8 cellular contexts compared by ENCODE assay signal in genomic region chrX:134171661-134172587, GRCh38.
DNase-seq lines count a peak whose midpoint lies in the region; ATAC-seq and TF ChIP-seq lines count a peak whose summit lies in the region.

No MANE protein-coding gene starts in this region.

- peaks cover 4% of the 10 kb centered on the region for H3K9me3 Mint-ChIP-seq in neural crest cell

- H3K9ac ChIP-seq in HUES48 (ENCODE audit: low read depth, low read length), result peak overlapping the region; percentile 99

- peaks cover 33% of the 10 kb centered on the region for H3K4me1 ChIP-seq in HUES48 (ENCODE audit: control insufficient read depth, insufficient read depth, low read length)
- H3K4me1 ChIP-seq in upper lobe of right lung, result no peaks in the 10 kb centered on the region

- H3K27ac ChIP-seq in HUES48 (ENCODE audit: low read depth, low read length) (peak overlapping the region; percentile 97), upper lobe of right lung (no peak overlapping the region)

- H3K36me3 Mint-ChIP-seq in neural crest cell (ENCODE audit: low read depth), result peaks cover 33% of the 10 kb centered on the region

- peak overlapping the region; percentile 97 for H3K4me3 ChIP-seq in HUES48 (ENCODE audit: low read depth, low read length)
- H3K4me3 ChIP-seq in fibroblast of pulmonary artery (replicated peaks; ENCODE audit: low read depth, low read length), result peak overlapping the region; percentile 41
- peak overlapping the region; percentile 55 for H3K4me3 ChIP-seq in upper lobe of right lung

- peaks cover 7% of the 10 kb centered on the region for H3K27me3 Mint-ChIP-seq in neural crest cell (ENCODE audit: low read depth)

- H3K9me3 ChIP-seq in HUES48 (ENCODE audit: control insufficient read depth, insufficient read depth, low read length) (no peaks in the 10 kb centered on the region), upper lobe of right lung (no peaks in the 10 kb centered on the region)

- peaks cover 49% of the 10 kb centered on the region for H3K4me1 Mint-ChIP-seq in neural crest cell

- peak; percentile 32 for DNase-seq in activated CD8-positive, alpha-beta memory T cell treated with anti-CD3 and anti-CD28 coated beads, Interleukin-2, amount 50 U/mL, for 4 hours
- DNase-seq in fibroblast of pulmonary artery (ENCODE audit: low read depth) (peak; percentile 7), neural crest cell (ENCODE audit: low read depth, low spot score) (peak; percentile 37), upper lobe of right lung (peak; percentile 61)

- peak overlapping the region; percentile 93 for H3K27ac Mint-ChIP-seq in neural crest cell (ENCODE audit: unreplicated experiment)

- H3K27me3 ChIP-seq in HUES48 (ENCODE audit: control insufficient read depth, insufficient read depth, low read length) (0 out of 2 replicates have a peak, but pooled peaks cover 3% of the 10 kb centered on the region), upper lobe of right lung (peaks cover 7% of the 10 kb centered on the region)

- TF ChIP-seq CTCF in fibroblast of pulmonary artery (IDR thresholded peaks at IDR 0.05; ENCODE audit: low read length, missing control alignments), result no peak
- TF ChIP-seq CTCF in neural crest cell (conservative IDR thresholded peaks at IDR 0.05), result no peak
- no peak for TF ChIP-seq CTCF in upper lobe of right lung (IDR thresholded peaks at IDR 0.05)

- H3K4me3 Mint-ChIP-seq in neural crest cell, result peak overlapping the region; percentile 92

- H3K36me3 ChIP-seq in HUES48 (ENCODE audit: control insufficient read depth, insufficient read depth, low read length) (peaks cover 42% of the 10 kb centered on the region), upper lobe of right lung (no peaks in the 10 kb centered on the region)

- intact Hi-C loops in upper lobe of right lung (cut with DNase I), result no loop called here

- peak; percentile 60 for ATAC-seq in GM19025 (IDR thresholded peaks at IDR 0.05; ENCODE audit: low read depth, unreplicated experiment)
- peak; percentile 63 for ATAC-seq in upper lobe of right lung
- ATAC-seq in HG03439 (IDR thresholded peaks at IDR 0.05; ENCODE audit: unreplicated experiment), result no peak
- ATAC-seq in HG03108 (IDR thresholded peaks at IDR 0.05; ENCODE audit: unreplicated experiment), result no peak

Comparison
In these comparisons a context has a peak if more than half of its experiments do, and no peak if none do; other contexts are left out.
1. ATAC-seq: peak in GM19025 (single experiment) and upper lobe of right lung (single experiment); none in HG03439 (single experiment) and HG03108 (single experiment).
2. H3K4me3 ChIP-seq: peak in every context shown above with its lines; median percentile 97 in HUES48; 55 in upper lobe of right lung; 41 in fibroblast of pulmonary artery.
3. DNase-seq: peak in every context shown above with its lines; median percentile 61 in upper lobe of right lung; 37 in neural crest cell; 32 in activated CD8-positive, alpha-beta memory T cell treated with anti-CD3 and anti-CD28 coated beads, Interleukin-2, amount 50 U/mL, for 4 hours; 7 in fibroblast of pulmonary artery.